Comparison of ENCODE assay signal across 22 cellular contexts in genomic region chr11:20731676-20732075, GRCh38.
"Had no signal": no experiment of that assay in that cellular context is flagged by ENCODE, and none has a peak within 500 bp of the region (broad histone marks: within the 10 kb centered on the region; RNA-seq: fewer than 3 reads in every experiment).

No MANE protein-coding gene starts in this region.

- H3K36me3 ChIP-seq: gastrocnemius medialis, left lung, lower lobe of right lung, right atrium auricular region, stomach, thyroid gland, upper lobe of right lung had no signal

- H3K4me1 ChIP-seq: gastrocnemius medialis, left lung, lower lobe of right lung, right atrium auricular region, stomach, thyroid gland, upper lobe of right lung had no signal

- H3K27me3 ChIP-seq: gastrocnemius medialis, left lung, right atrium auricular region, stomach, thyroid gland, upper lobe of right lung had no signal

- H3K27ac ChIP-seq: gastrocnemius medialis, left lung, lower lobe of right lung, right atrium auricular region, stomach, thyroid gland, upper lobe of right lung had no signal

- H3K9me3 ChIP-seq: gastrocnemius medialis, lower lobe of right lung, right atrium auricular region, stomach, thyroid gland, upper lobe of right lung had no signal

- DNase-seq: activated B cell treated with CpG ODN at 0.5 μM for 24 hours; activated CD8-positive, alpha-beta memory T cell treated with anti-CD3 and anti-CD28 coated beads, Interleukin-2, amount 10 ng/mL, durations not matched to agents 7 days and 5 days; activated CD8-positive, alpha-beta T cell treated with anti-CD3 and anti-CD28 coated beads, Interleukin-2, amount 10 ng/mL, durations not matched to agents 7 days and 5 days; activated naive CD8-positive, alpha-beta T cell treated with anti-CD3 and anti-CD28 coated beads, Interleukin-2, amount 50 U/mL, for 24 hours; activated T-cell treated with anti-CD3 and anti-CD28 coated beads, Interleukin-2, amount 50 U/mL, for 48 hours; amygdala; caudate nucleus; cortex of kidney; effector memory CD8-positive, alpha-beta T cell; erythroblast; gastrocnemius medialis; glutamatergic neuron; left lung; lower lobe of right lung; mesenchymal stem cell; stimulated activated CD4-positive, alpha-beta T cell treated with anti-CD3 and anti-CD28 coated beads, Interleukin-15, amount 100 ng/mL, for 24 hours; stimulated activated CD4-positive, alpha-beta T cell treated with anti-CD3 and anti-CD28 coated beads, Interleukin-2, amount 100 ng/mL, for 24 hours; stimulated activated naive B cell treated with anti-CD40 and anti-IgM and Interleukin-4, amounts not matched to agents 10 μg/mL and 1 μg/mL and 100 μg/mL, for 72 hours; stomach; thyroid gland; upper lobe of right lung had no signal

- H3K4me3 ChIP-seq: gastrocnemius medialis, left lung, lower lobe of right lung, right atrium auricular region, stomach, thyroid gland, upper lobe of right lung had no signal
